ENCODE assay signal across 12 cellular contexts in the genomic region with DNA sequence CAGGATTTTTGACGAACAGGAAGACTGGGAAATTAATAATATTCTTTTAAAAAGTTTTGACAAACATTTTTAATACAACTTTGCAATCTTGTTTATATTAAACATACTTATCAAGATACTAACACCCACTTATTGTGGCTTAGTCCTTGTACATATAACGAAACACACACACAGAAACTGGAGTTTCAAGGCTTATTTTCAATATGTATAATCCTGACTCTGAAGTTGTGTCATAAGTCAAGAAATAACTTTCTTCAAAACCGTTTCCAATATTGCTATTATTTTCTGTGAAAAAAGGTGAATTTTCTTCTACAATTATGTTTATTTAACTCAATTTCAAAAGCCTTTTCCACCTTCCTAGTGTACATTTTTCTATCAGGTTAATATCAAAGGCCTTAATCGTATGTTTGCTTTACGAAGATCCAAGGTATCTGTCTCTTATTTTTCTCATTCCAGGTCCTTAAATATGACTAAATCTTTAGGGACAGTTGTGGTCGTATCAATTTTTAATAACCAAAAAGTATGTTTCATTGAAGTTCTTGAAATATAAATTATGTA. TPM values are rescaled to one million over a fixed set of nuclear protein-coding genes. Genes with fewer than 3 reads are reported as not detected.
DNase-seq lines count a peak whose midpoint lies in the region; ATAC-seq and TF ChIP-seq lines count a peak whose summit lies in the region.
"Had no signal": no experiment of that assay in that cellular context is flagged by ENCODE, and none has a peak within 500 bp of the region (broad histone marks: within the 10 kb centered on the region; RNA-seq: fewer than 3 reads in every experiment).

No MANE protein-coding gene starts in this region.

- H2AFZ ChIP-seq in KMS-11 (ENCODE audit: low read depth): no peak overlapping the region

- peak overlapping the region; percentile 86 for H3K4me3 Mint-ChIP-seq in MCF 10A (ENCODE audit: unreplicated experiment)
- H3K4me3 Mint-ChIP-seq: WTC11 had no signal

- H3K36me3 Mint-ChIP-seq in MCF 10A (ENCODE audit: insufficient read depth, unreplicated experiment): peaks cover 18% of the 10 kb centered on the region
- H3K36me3 Mint-ChIP-seq: WTC11 had no signal

- H3K36me3 ChIP-seq in KMS-11 (ENCODE audit: insufficient read depth) (peaks cover 10% of the 10 kb centered on the region; the same call in 1 of the 2 replicates), skeletal muscle satellite cell (ENCODE audit: insufficient read depth, low read length) (no peaks in the 10 kb centered on the region)

- H3K4me1 ChIP-seq in KMS-11 (ENCODE audit: low read depth, poor library complexity, severe bottlenecking) (no peaks in the 10 kb centered on the region), skeletal muscle satellite cell (ENCODE audit: control insufficient read depth, insufficient read depth, low read length) (peaks cover 28% of the 10 kb centered on the region)

- H3K27ac Mint-ChIP-seq in MCF 10A (ENCODE audit: low read depth, unreplicated experiment): peak overlapping the region; percentile 96
- H3K27ac Mint-ChIP-seq: WTC11 had no signal

- no peak overlapping the region for H3K4me3 ChIP-seq in KMS-11 (IDR thresholded peaks at IDR 0.05; ENCODE audit: insufficient read depth, low read depth, low read length)
- peak overlapping the region; percentile 87 for H3K4me3 ChIP-seq in skeletal muscle satellite cell (ENCODE audit: low read length)

- intact Hi-C loops in MCF 10A (cut with micrococcal nuclease): no loop called here

- no peaks in the 10 kb centered on the region for H4K20me1 ChIP-seq in KMS-11 (ENCODE audit: insufficient read depth)

- H3K27me3 ChIP-seq in KMS-11 (ENCODE audit: insufficient read depth, low read depth) (no peaks in the 10 kb centered on the region), skeletal muscle satellite cell (ENCODE audit: control insufficient read depth, insufficient read depth, low read length) (no peaks in the 10 kb centered on the region)
- H3K27me3 ChIP-seq: body of pancreas had no signal

- POLR2A ChIA-PET in MCF 10A (lab: Yijun Ruan, JAX): interaction anchor here (0.7 to 4.7 kb wide), 7 partner anchors 9 to 545 kb away, joined by 3 to 124 read pairs (median 26); a partner anchor contains a TSS

- peak overlapping the region; percentile 98 for H3K9ac ChIP-seq in KMS-11
- peak overlapping the region; percentile 91 for H3K9ac ChIP-seq in skeletal muscle satellite cell (ENCODE audit: low read depth, low read length)

- CTCF ChIA-PET in MCF 10A (lab: Yijun Ruan, JAX): no interaction called here

- no peaks in the 10 kb centered on the region for H3K9me3 ChIP-seq in skeletal muscle satellite cell (replicated peaks; ENCODE audit: low read length)
- H3K9me3 ChIP-seq: body of pancreas had no signal

- no peaks in the 10 kb centered on the region for H3K27me3 Mint-ChIP-seq in MCF 10A (ENCODE audit: insufficient read depth, unreplicated experiment)

- no peak for ATAC-seq in HG03097 (IDR thresholded peaks at IDR 0.05; ENCODE audit: low FRiP score, unreplicated experiment)
- ATAC-seq: body of pancreas, WTC11 had no signal

- peak overlapping the region; percentile 99 for H3K27ac ChIP-seq in KMS-11
- H3K27ac ChIP-seq: C4-2B had no signal

- no peak for TF ChIP-seq CTCF in KMS-11 (conservative IDR thresholded peaks at IDR 0.05; ENCODE audit: low read depth, low read length)
- TF ChIP-seq CTCF in MCF 10A (IDR thresholded peaks at IDR 0.05; ENCODE audit: unreplicated experiment): no peak

- no peaks in the 10 kb centered on the region for H3K9me3 Mint-ChIP-seq in MCF 10A (ENCODE audit: unreplicated experiment)
- H3K9me3 Mint-ChIP-seq: WTC11 had no signal

- peaks cover 88% of the 10 kb centered on the region for H3K79me2 ChIP-seq in KMS-11 (ENCODE audit: insufficient read depth, low read depth)

- H3K4me2 ChIP-seq in KMS-11: peak overlapping the region; percentile 21; the same call in 1 of the 2 replicates
- peak overlapping the region; percentile 97 for H3K4me2 ChIP-seq in skeletal muscle satellite cell (ENCODE audit: low read length)

- peak; percentile 36 for DNase-seq in NCI-H345 treated with DMSO at 0.1 percent for 48 hours (lab: John Stamatoyannopoulos, UW; ENCODE audit: unreplicated experiment)
- DNase-seq in NCI-H345 (lab: John Stamatoyannopoulos, UW): no peak
- no peak for DNase-seq in MCF 10A (ENCODE audit: unreplicated experiment)
- no peak for DNase-seq in NCI-H82 treated with DMSO at 0.1 percent for 48 hours (lab: John Stamatoyannopoulos, UW; ENCODE audit: unreplicated experiment)
- DNase-seq in LoVo (ENCODE audit: low spot score): no peak
- DNase-seq: body of pancreas, occipital lobe had no signal

- peaks cover 20% of the 10 kb centered on the region for H3K4me1 Mint-ChIP-seq in MCF 10A (ENCODE audit: insufficient read depth, unreplicated experiment)

- no TSS peak for BruUV-seq in MCF 10A (replicated peaks; lab: Mats Ljungman, UMichigan)

RNA-seq across cellular contexts. Expression of a gene that starts 1.8 kb away (rescaled TPM):
- 2.7 and 2.8 TPM in 2 replicates for total RNA-seq in MCF 10A (2022)
- total RNA-seq in skeletal muscle satellite cell (2012; rRNA removed): 8.6 and 21.6 TPM in 2 replicates
- total RNA-seq: WTC11 had no signal

RNA-seq across cellular contexts. Expression of a gene that starts 11.8 kb away (rescaled TPM):
- 74.4 and 93.2 TPM in 2 replicates for total RNA-seq in MCF 10A (2022)
- total RNA-seq in skeletal muscle satellite cell (2012; rRNA removed): 51.1 and 61.6 TPM in 2 replicates
